Comparison of ENCODE assay signal across 21 cellular contexts in the genomic region with DNA sequence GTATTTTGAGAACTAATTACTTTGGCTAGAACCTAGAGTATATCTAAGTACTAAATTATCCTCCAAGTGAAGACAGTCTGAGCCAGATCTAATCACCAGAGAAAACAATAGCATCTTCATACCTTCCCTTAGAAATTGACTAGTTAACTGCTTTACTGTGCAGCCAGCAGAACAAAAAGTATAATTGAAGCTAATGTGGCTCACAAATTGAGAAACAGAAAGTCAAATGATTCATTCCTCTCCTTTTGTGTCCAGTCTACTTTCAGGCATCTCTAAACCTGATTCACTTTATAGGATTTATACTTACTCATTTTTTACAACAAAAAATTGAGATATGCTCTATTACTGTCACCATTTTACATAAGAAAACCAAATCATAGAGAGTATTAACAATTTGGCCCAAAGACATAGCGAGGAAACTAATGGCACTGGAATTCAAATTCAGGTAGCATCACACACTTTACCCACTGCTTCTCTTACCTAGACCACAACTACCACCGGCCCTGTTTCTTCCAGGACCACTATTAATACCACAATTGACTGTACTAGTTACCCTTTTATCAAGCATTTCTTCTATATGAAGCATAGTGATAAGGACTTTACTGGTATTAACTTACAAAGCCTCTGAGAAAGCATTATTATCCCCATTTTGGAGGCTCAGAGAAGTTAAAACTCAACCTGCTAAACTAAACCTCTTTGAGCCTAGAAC.
DNase-seq lines count a peak whose midpoint lies in the region; ATAC-seq and TF ChIP-seq lines count a peak whose summit lies in the region.
"Had no signal": no experiment of that assay in that cellular context is flagged by ENCODE, and none has a peak within 500 bp of the region (broad histone marks: within the 10 kb centered on the region; RNA-seq: fewer than 3 reads in every experiment).

No MANE protein-coding gene starts in this region.

- H3K36me3 ChIP-seq in GM06990 (ENCODE audit: control insufficient read depth, insufficient read depth, low read length) (no peaks in the 10 kb centered on the region), stomach (no peaks in the 10 kb centered on the region), esophagus squamous epithelium (no peaks in the 10 kb centered on the region)
- H3K36me3 ChIP-seq: ascending aorta, colonic mucosa, heart left ventricle had no signal

- TF ChIP-seq POLR2A in stomach (IDR thresholded peaks at IDR 0.05) (no peak), esophagus squamous epithelium (IDR thresholded peaks at IDR 0.05) (no peak)

- no peaks in the 10 kb centered on the region for H3K4me1 ChIP-seq in stomach
- no peaks in the 10 kb centered on the region for H3K4me1 ChIP-seq in esophagus squamous epithelium
- H3K4me1 ChIP-seq: ascending aorta, colonic mucosa, heart left ventricle had no signal

- DNase-seq in GM06990 (ENCODE audit: extremely low read depth, insufficient read length): peak; percentile 44
- no peak for DNase-seq in stomach
- no peak for DNase-seq in stimulated activated CD4-positive, alpha-beta T cell treated with anti-CD3 and anti-CD28 coated beads, Interleukin-12 subunit alpha, Interleukin-12 subunit beta, amount 100 ng/mL, for 4 hours
- DNase-seq in stimulated activated CD4-positive, alpha-beta T cell treated with anti-CD3 and anti-CD28 coated beads, Interleukin-4, amount 100 ng/mL, for 4 hours: no peak
- no peak for DNase-seq in esophagus squamous epithelium (lab: John Stamatoyannopoulos, UW)
- DNase-seq: activated gamma-delta T cell; CD4-positive, alpha-beta T cell; colonic mucosa; H7; heart left ventricle; kidney glomerular epithelial cell; NCI-H187; NCI-H524; PC-9; small intestine; stimulated activated naive CD4-positive, alpha-beta T cell treated with Interleukin-2 at 50 U/mL for 16 hours had no signal

- ATAC-seq in GM19351 (IDR thresholded peaks at IDR 0.05; ENCODE audit: unreplicated experiment) (peak; percentile 51), HG02588 (IDR thresholded peaks at IDR 0.05; ENCODE audit: unreplicated experiment) (peak; percentile 34), HG03196 (IDR thresholded peaks at IDR 0.05; ENCODE audit: unreplicated experiment) (peak; percentile 40)
- ATAC-seq: esophagus mucosa, heart left ventricle had no signal

- WGBS in stomach, 5 donors: 72 to 88% (median 80%) methylated on average over 2 of the region's 2 CpGs
- 80 to 91% methylated on average over 2 of the region's 2 CpGs for WGBS in esophagus squamous epithelium, 2 donors

- H3K4me3 ChIP-seq in GM06990 (replicated peaks; ENCODE audit: low read depth, low read length) (no peak overlapping the region), stomach (no peak overlapping the region), esophagus squamous epithelium (no peak overlapping the region)
- H3K4me3 ChIP-seq: ascending aorta, colonic mucosa, heart left ventricle, PC-9 had no signal

- TF ChIP-seq EP300 in stomach (IDR thresholded peaks at IDR 0.05): no peak

- TF ChIP-seq CTCF in GM06990 (IDR thresholded peaks at IDR 0.05; ENCODE audit: insufficient read depth, low read length, poor library complexity, severe bottlenecking): no peak
- TF ChIP-seq CTCF in stomach (IDR thresholded peaks at IDR 0.05): no peak
- TF ChIP-seq CTCF in esophagus squamous epithelium (IDR thresholded peaks at IDR 0.05): no peak

- H3K27me3 ChIP-seq in GM06990 (replicated peaks; ENCODE audit: control insufficient read depth, insufficient read depth, low read length) (no peaks in the 10 kb centered on the region), stomach (no peaks in the 10 kb centered on the region), esophagus squamous epithelium (no peaks in the 10 kb centered on the region)
- H3K27me3 ChIP-seq: ascending aorta, colonic mucosa, heart left ventricle had no signal

- intact Hi-C loops in stomach (cut with DNase I; ENCODE audit: low total_unique reads) (no loop called here), esophagus squamous epithelium (cut with DNase I) (no loop called here)

- H3K9me3 ChIP-seq in stomach: no peaks in the 10 kb centered on the region
- no peaks in the 10 kb centered on the region for H3K9me3 ChIP-seq in esophagus squamous epithelium
- H3K9me3 ChIP-seq: ascending aorta, colonic mucosa, heart left ventricle had no signal

- no peak overlapping the region for H3K27ac ChIP-seq in stomach
- H3K27ac ChIP-seq in esophagus squamous epithelium: no peak overlapping the region
- H3K27ac ChIP-seq: ascending aorta, colonic mucosa, heart left ventricle, PC-9 had no signal
